Comparison of ENCODE assay signal across 8 cellular contexts in genomic region chr10:79244841-79245504, GRCh38.
A peak's percentile ranks its signal among the peaks of the same experiment; 100 is the strongest.
DNase-seq lines count a peak whose midpoint lies in the region; ATAC-seq lines count a peak whose summit lies in the region.

No MANE protein-coding gene starts in this region.

- in situ Hi-C loops in KBM-7 (cut with MboI; ENCODE audit: low pct_unique_long_range_greater_than_20kb, low sequenced_read_pairs), result no loop called here

- DNase-seq in GDM1 (lab: John Stamatoyannopoulos, UW), result peak; percentile 53
- peak; percentile 92 for DNase-seq in KBM-7
- no peak for DNase-seq in mucosa of gallbladder (ENCODE audit: low spot score)
- no peak for DNase-seq in COR-L47 (lab: John Stamatoyannopoulos, UW)
- DNase-seq in NCI-H187 (lab: John Stamatoyannopoulos, UW), result no peak

- H3K27ac ChIP-seq in cingulate gyrus (ENCODE audit: low read depth, low read length), result peak overlapping the region; percentile 91
- H3K27ac ChIP-seq in skin epidermis, result peak overlapping the region in 20 of 21 experiments; percentile 77 to 95 (median 86)

- peak overlapping the region in 5 of 7 experiments; percentile 34 to 69 (median 65) for H3K4me3 ChIP-seq in skin epidermis

- peak; percentile 37 for ATAC-seq in GM19395 (IDR thresholded peaks at IDR 0.05; ENCODE audit: unreplicated experiment)

Comparison
In these comparisons a context has a peak if more than half of its experiments do, and no peak if none do; other contexts are left out.
1. DNase-seq: peak in GDM1 (single experiment) and KBM-7 (single experiment); none in mucosa of gallbladder (single experiment), COR-L47 (single experiment) and NCI-H187 (0 of 2).